21 cellular contexts compared by ENCODE assay signal in the genomic region with DNA sequence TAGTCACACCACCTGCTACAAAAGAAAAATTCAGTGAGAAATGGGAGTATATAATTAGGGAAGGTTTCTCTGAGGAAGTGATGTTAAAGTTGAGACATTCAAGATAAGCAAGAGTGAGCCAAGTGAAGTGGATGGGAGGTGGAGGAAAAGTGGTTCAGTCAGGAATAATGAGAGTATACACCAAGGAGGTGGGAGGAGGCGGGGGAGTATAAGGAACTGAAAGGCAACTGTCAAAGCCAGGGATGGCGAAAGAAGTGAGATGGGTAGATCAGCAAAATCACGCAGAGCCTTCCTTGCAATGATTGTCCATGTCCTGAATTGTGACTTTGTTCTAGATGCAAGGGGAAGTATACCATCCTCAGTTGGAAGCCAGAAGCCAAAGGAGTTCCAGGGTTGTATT. TPM values are rescaled to one million over a fixed set of nuclear protein-coding genes. Genes with fewer than 3 reads are reported as not detected.
"Had no signal": no experiment of that assay in that cellular context is flagged by ENCODE, and none has a peak within 500 bp of the region (broad histone marks: within the 10 kb centered on the region; RNA-seq: fewer than 3 reads in every experiment).

No MANE protein-coding gene starts in this region.

- H3K36me3 ChIP-seq: brain microvascular endothelial cell had no signal

- H3K27me3 ChIP-seq: brain microvascular endothelial cell had no signal

- H3K4me2 ChIP-seq: SK-N-SH had no signal

- H3K27ac ChIP-seq: brain microvascular endothelial cell had no signal

- H3K9me3 ChIP-seq: SK-N-SH had no signal

- DNase-seq: activated CD4-positive, alpha-beta T cell treated with anti-CD3 and anti-CD28 coated beads for 4 hours; activated CD4-positive, alpha-beta T cell treated with anti-CD3 and anti-CD28 coated beads, Interleukin-2, amount 50 U/mL, for 4 hours; activated CD8-positive, alpha-beta memory T cell treated with anti-CD3 and anti-CD28 coated beads, Interleukin-2, amount 50 U/mL, for 48 hours; activated CD8-positive, alpha-beta T cell treated with anti-CD3 and anti-CD28 coated beads, Interleukin-2, amount 10 ng/mL, durations not matched to agents 7 days and 5 days; activated T-cell treated with anti-CD3 and anti-CD28 coated beads, Interleukin-2, amount 50 U/mL, for 1 hour; amygdala; brain microvascular endothelial cell; cerebellar nuclear complex; Kasumi-1; KBM-7; NCI-H1092; NCI-H1417; NCI-H1930; NCI-H345; NCI-H510A; NK-92 treated with Interleukin-12 subunit alpha and Interleukin-12 subunit beta, amount 100 ng/mL, for 24 hours; OCI-M1; RPMI8226; SK-N-SH; T-helper 1 cell had no signal

- H3K9ac ChIP-seq: SK-N-SH had no signal

RNA-seq across cellular contexts. Expression of a gene that starts 33.6 kb away (rescaled TPM):
- total RNA-seq: activated CD8-positive, alpha-beta T cell treated with anti-CD3 and anti-CD28 coated beads, Interleukin-2, amount 10 ng/mL, durations not matched to agents 7 days and 5 days; T-helper 2 cell treated with Interferon-gamma antibody and Interleukin-4, amounts not matched to agents 100 ng/mL and 5 ng/mL, for 36 hours had no signal
